ENCODE assay signal across 9 cellular contexts in genomic region chr18:12606592-12607315, GRCh38. TPM values are rescaled to one million over a fixed set of nuclear protein-coding genes. Genes with fewer than 3 reads are reported as not detected.
DNase-seq lines count a peak whose midpoint lies in the region; ATAC-seq and TF ChIP-seq lines count a peak whose summit lies in the region.
"Had no signal": no experiment of that assay in that cellular context is flagged by ENCODE, and none has a peak within 500 bp of the region (broad histone marks: within the 10 kb centered on the region; RNA-seq: fewer than 3 reads in every experiment).

No MANE protein-coding gene starts in this region.

- H3K4me1 ChIP-seq in Caco-2, result 0 out of 2 replicates have a peak, but pooled peaks cover 6% of the 10 kb centered on the region
- H3K4me1 ChIP-seq in neutrophil (ENCODE audit: control insufficient read depth in 1 of 2, insufficient read depth in 1 of 2, low read depth in 1 of 2, low read length in 1 of 2), result peaks cover 0 to 5% of the 10 kb centered on the region in 2 experiments
- no peaks in the 10 kb centered on the region for H3K4me1 ChIP-seq in effector memory CD4-positive, alpha-beta T cell (ENCODE audit: control insufficient read depth, insufficient read depth, low read length, poor library complexity, severe bottlenecking)

- ATAC-seq in HG03095 (IDR thresholded peaks at IDR 0.05; ENCODE audit: unreplicated experiment), result no peak

- no peaks in the 10 kb centered on the region for H3K27me3 ChIP-seq in Caco-2 (replicated peaks; ENCODE audit: control insufficient read depth, insufficient read depth, low read length)
- H3K27me3 ChIP-seq in neutrophil, result no peaks in the 10 kb centered on the region
- no peaks in the 10 kb centered on the region for H3K27me3 ChIP-seq in effector memory CD4-positive, alpha-beta T cell (replicated peaks; ENCODE audit: control insufficient read depth, insufficient read depth, low read length, poor library complexity, severe bottlenecking)
- H3K27me3 ChIP-seq: cardiac muscle cell had no signal

- POLR2A ChIA-PET in Caco-2 (lab: Charles Lee), result interaction anchor here (0.5 kb wide), 1 partner anchor 96 kb away, joined by 4 read pairs; the partner anchor contains the start of gene CEP76

- no peaks in the 10 kb centered on the region for H3K9me3 Mint-ChIP-seq in Caco-2 (ENCODE audit: unreplicated experiment)
- H3K9me3 Mint-ChIP-seq in endothelial cell (ENCODE audit: unreplicated experiment), result no peaks in the 10 kb centered on the region

- intact Hi-C loops in Caco-2 (cut with micrococcal nuclease; ENCODE audit: unreplicated experiment), result no loop called here

- H3K27me3 Mint-ChIP-seq in Caco-2 (ENCODE audit: insufficient read depth, unreplicated experiment), result no peaks in the 10 kb centered on the region
- peaks cover 8% of the 10 kb centered on the region for H3K27me3 Mint-ChIP-seq in endothelial cell (ENCODE audit: unreplicated experiment)

- H3K27ac Mint-ChIP-seq in Caco-2 (ENCODE audit: unreplicated experiment) (peak overlapping the region; percentile 34), endothelial cell (ENCODE audit: unreplicated experiment) (peak overlapping the region; percentile 94)

- TF ChIP-seq CTCF in Caco-2 (IDR thresholded peaks at IDR 0.05; ENCODE audit: insufficient read depth in 1 of 2, low read depth in 1 of 2, low read length in 1 of 2, severe bottlenecking in 1 of 2, unreplicated experiment in 1 of 2) (no peak), endothelial cell (IDR thresholded peaks at IDR 0.05; ENCODE audit: unreplicated experiment) (no peak), neutrophil (IDR thresholded peaks at IDR 0.05) (no peak)

- H3K4me1 Mint-ChIP-seq in Caco-2 (ENCODE audit: low read depth, unreplicated experiment) (peaks cover 11% of the 10 kb centered on the region), endothelial cell (ENCODE audit: unreplicated experiment) (peaks cover 46% of the 10 kb centered on the region)

- no peaks in the 10 kb centered on the region for H3K36me3 Mint-ChIP-seq in Caco-2 (ENCODE audit: insufficient read depth, unreplicated experiment)
- H3K36me3 Mint-ChIP-seq in endothelial cell (ENCODE audit: low read depth, unreplicated experiment), result no peaks in the 10 kb centered on the region

- H3K4me3 ChIP-seq in Caco-2 (ENCODE audit: low read depth, low read length) (no peak overlapping the region), neutrophil (ENCODE audit: low read depth in 1 of 2, low read length in 1 of 2) (no peak overlapping the region)
- H3K4me3 ChIP-seq in effector memory CD4-positive, alpha-beta T cell (ENCODE audit: insufficient read depth, low read depth, low read length, poor library complexity, severe bottlenecking), result no peak overlapping the region
- H3K4me3 ChIP-seq: cardiac muscle cell had no signal

- H3K36me3 ChIP-seq in Caco-2 (ENCODE audit: control insufficient read depth, insufficient read depth, low read length), result no peaks in the 10 kb centered on the region
- no peaks in the 10 kb centered on the region for H3K36me3 ChIP-seq in neutrophil
- no peaks in the 10 kb centered on the region for H3K36me3 ChIP-seq in effector memory CD4-positive, alpha-beta T cell (ENCODE audit: control insufficient read depth, insufficient read depth, low read length)
- H3K36me3 ChIP-seq: cardiac muscle cell had no signal

- CTCF ChIA-PET in Caco-2 (lab: Charles Lee), result no interaction called here

- no TSS peak for BruUV-seq in Caco-2 (replicated peaks; lab: Mats Ljungman, UMichigan)

- peak overlapping the region; percentile 48 for H3K27ac ChIP-seq in neutrophil
- H3K27ac ChIP-seq in effector memory CD4-positive, alpha-beta T cell (ENCODE audit: insufficient read depth, low read length, poor library complexity, severe bottlenecking), result no peak overlapping the region
- H3K27ac ChIP-seq: cardiac muscle cell had no signal

- no peaks in the 10 kb centered on the region for H3K9me3 ChIP-seq in Caco-2
- H3K9me3 ChIP-seq in neutrophil, result no peaks in the 10 kb centered on the region
- H3K9me3 ChIP-seq in effector memory CD4-positive, alpha-beta T cell (ENCODE audit: control insufficient read depth, low read length), result no peaks in the 10 kb centered on the region

- H3K4me3 Mint-ChIP-seq in Caco-2 (ENCODE audit: unreplicated experiment), result no peak overlapping the region
- H3K4me3 Mint-ChIP-seq in endothelial cell (ENCODE audit: unreplicated experiment), result peak overlapping the region; percentile 32

- DNase-seq in Caco-2 (no peak), NCI-H69 (lab: John Stamatoyannopoulos, UW) (peak; percentile 62), endothelial cell (ENCODE audit: low spot score) (no peak), T-helper 9 cell (no peak), OCI-M2 (lab: John Stamatoyannopoulos, UW; ENCODE audit: unreplicated experiment) (no peak)
- DNase-seq in effector memory CD4-positive, alpha-beta T cell, result no peak

RNA-seq across cellular contexts. Expression of gene SPIRE1, which starts 51.2 kb away (rescaled TPM):
- total RNA-seq in Caco-2 (2022) (9.2 and 9.5 TPM in 2 replicates), endothelial cell (ENCODE audit: unreplicated experiment) (31.3 TPM)
